ENCODE assay signal across 12 cellular contexts in genomic region chr22:38732251-38732815, GRCh38. TPM values are rescaled to one million over a fixed set of nuclear protein-coding genes. Genes with fewer than 3 reads are reported as not detected.
DNase-seq lines count a peak whose midpoint lies in the region; ATAC-seq, FAIRE-seq and TF ChIP-seq lines count a peak whose summit lies in the region.
"Had no signal": no experiment of that assay in that cellular context is flagged by ENCODE, and none has a peak within 500 bp of the region (broad histone marks: within the 10 kb centered on the region; RNA-seq: fewer than 3 reads in every experiment).

No MANE protein-coding gene starts in this region.

- peaks cover 32% of the 10 kb centered on the region for H3K4me1 ChIP-seq in HepG2 (ENCODE audit: insufficient read depth, low read length)
- peaks cover 44% of the 10 kb centered on the region for H3K4me1 ChIP-seq in stomach smooth muscle (ENCODE audit: control insufficient read depth, insufficient read depth, low read length)

- H3K27ac ChIP-seq in WERI-Rb-1 (peak overlapping the region; percentile 29; the same call in 1 of the 2 replicates), HepG2 (ENCODE audit: extremely low read length, insufficient read depth, low read length) (no peak overlapping the region), stomach smooth muscle (ENCODE audit: low read length) (peak overlapping the region; percentile 87)

- no peaks in the 10 kb centered on the region for H3K9me3 ChIP-seq in WERI-Rb-1 (ENCODE audit: severe bottlenecking)
- no peaks in the 10 kb centered on the region for H3K9me3 ChIP-seq in HepG2 (ENCODE audit: low read length)
- no peaks in the 10 kb centered on the region for H3K9me3 ChIP-seq in stomach smooth muscle (ENCODE audit: control insufficient read depth in 2 of 2, low read length in 2 of 2)
- H3K9me3 ChIP-seq: adrenal gland, MG63 had no signal

- peak in 1 of 2 experiments; percentile 27; a peak in 1 of 4 replicates for TF ChIP-seq POLR2A in HepG2 (IDR thresholded peaks at IDR 0.05; ENCODE audit: insufficient read depth in 1 of 2, low read depth in 2 of 2, low read length in 2 of 2)

- no peak for DNase-seq in activated CD4-positive, alpha-beta T cell treated with anti-CD3 and anti-CD28 coated beads, Interleukin-2, amount 10 ng/mL, durations not matched to agents 24 days and 14 days
- no peak for DNase-seq in activated CD4-positive, alpha-beta T cell treated with anti-CD3 and anti-CD28 coated beads for 1 hour
- DNase-seq in WERI-Rb-1 (no peak), HepG2 (ENCODE audit: low spot score) (no peak), ureter (ENCODE audit: low spot score) (no peak), DMS114 treated with DMSO at 0.1 percent for 48 hours (lab: John Stamatoyannopoulos, UW; ENCODE audit: unreplicated experiment) (no peak)
- DNase-seq in stimulated activated CD4-positive, alpha-beta T cell treated with anti-CD3 and anti-CD28 coated beads, Interleukin-15, amount 100 ng/mL, for 24 hours, result no peak
- DNase-seq: MG63 had no signal

- H3K4me2 ChIP-seq in HepG2 (ENCODE audit: low read depth, low read length), result no peak overlapping the region
- H3K4me2 ChIP-seq: smooth muscle cell had no signal

- no peak for TF ChIP-seq RAD21 in HepG2 (CRISPR knock-in tag; IDR thresholded peaks at IDR 0.05)

- no peak for FAIRE-seq in HepG2 (lab: Jason Lieb, UNC)

- POLR2A ChIA-PET in HepG2 (lab: Yijun Ruan, JAX), result interaction anchor here (0.8 to 3.4 kb wide), 5 partner anchors 14 to 34 kb away, joined by 3 to 22 read pairs (median 4); partner anchors contain the start of gene GTPBP1

- peaks cover 26% of the 10 kb centered on the region for H3K4me1 Mint-ChIP-seq in activated CD4-positive, alpha-beta T cell treated with anti-CD3 and anti-CD28 coated beads, Interleukin-2, amount 10 ng/mL, durations not matched to agents 24 days and 14 days

- peaks cover 98% of the 10 kb centered on the region for H3K36me3 ChIP-seq in WERI-Rb-1
- H3K36me3 ChIP-seq in HepG2 (replicated peaks in 1 of 2; ENCODE audit: control insufficient read depth in 1 of 2, insufficient read depth in 2 of 2, low read length in 2 of 2), result peaks cover 26 to 52% of the 10 kb centered on the region in 2 experiments
- H3K36me3 ChIP-seq in stomach smooth muscle (ENCODE audit: control insufficient read depth in 2 of 2, insufficient read depth in 2 of 2, low read length in 2 of 2), result peaks cover 57 to 64% of the 10 kb centered on the region in 2 donors

- intact Hi-C loops in activated CD4-positive, alpha-beta T cell treated with anti-CD3 and anti-CD28 coated beads, Interleukin-2, amount 10 ng/mL, durations not matched to agents 24 days and 14 days (cut with micrococcal nuclease), result no loop called here
- intact Hi-C loops in HepG2 (cut with micrococcal nuclease; ENCODE audit: unreplicated experiment), result no loop called here

- H3K4me3 ChIP-seq in WERI-Rb-1 (ENCODE audit: low read depth, low read length) (no peak overlapping the region), HepG2 (replicated peaks in 1 of 3; ENCODE audit: insufficient read depth in 1 of 3, low read depth in 2 of 3, low read length in 3 of 3) (no peak overlapping the region), stomach smooth muscle (ENCODE audit: low read length in 2 of 2) (no peak overlapping the region)
- H3K4me3 ChIP-seq: adrenal gland, lung, MG63, smooth muscle cell had no signal

- no peak overlapping the region for H2AFZ ChIP-seq in HepG2 (ENCODE audit: low read length)

- WGBS in HepG2 (ENCODE audit: low lambda C conversion rate), result 92% methylated on average over 10 of the region's 13 CpGs

- no peak overlapping the region for H3K4me3 Mint-ChIP-seq in activated CD4-positive, alpha-beta T cell treated with anti-CD3 and anti-CD28 coated beads, Interleukin-2, amount 10 ng/mL, durations not matched to agents 24 days and 14 days

- ATAC-seq in HepG2, result no peak

- peaks cover 65% of the 10 kb centered on the region for H3K36me3 Mint-ChIP-seq in activated CD4-positive, alpha-beta T cell treated with anti-CD3 and anti-CD28 coated beads, Interleukin-2, amount 10 ng/mL, durations not matched to agents 24 days and 14 days (ENCODE audit: low read depth)

- H3K27ac Mint-ChIP-seq in activated CD4-positive, alpha-beta T cell treated with anti-CD3 and anti-CD28 coated beads, Interleukin-2, amount 10 ng/mL, durations not matched to agents 24 days and 14 days, result peak overlapping the region; percentile 48

- CTCF ChIA-PET in HepG2 (lab: Yijun Ruan, JAX; ENCODE audit: low intra/inter-chr PET ratio, low total read pairs), result interaction anchor here (1.2 kb wide), 1 partner anchor 136 kb away, joined by 3 read pairs; no protein-coding TSS in a partner anchor

- TF ChIP-seq EP300 in HepG2 (IDR thresholded peaks at IDR 0.05; ENCODE audit: low read depth in 2 of 2, low read length in 2 of 2) (no peak), HepG2 (CRISPR knock-in tag; IDR thresholded peaks at IDR 0.05; ENCODE audit: borderline replicate concordance) (no peak)

- no peaks in the 10 kb centered on the region for H3K9me3 Mint-ChIP-seq in activated CD4-positive, alpha-beta T cell treated with anti-CD3 and anti-CD28 coated beads, Interleukin-2, amount 10 ng/mL, durations not matched to agents 24 days and 14 days

- peaks cover 11% of the 10 kb centered on the region; the same call in 1 of the 2 replicates for H4K20me1 ChIP-seq in HepG2 (ENCODE audit: insufficient read depth, low read length)

- H3K9ac ChIP-seq in HepG2 (ENCODE audit: insufficient read depth, low read depth, low read length), result no peak overlapping the region
- no peak overlapping the region for H3K9ac ChIP-seq in stomach smooth muscle (ENCODE audit: low read length in 2 of 2)

- TF ChIP-seq CTCF in WERI-Rb-1 (IDR thresholded peaks at IDR 0.05; ENCODE audit: low read depth, low read length) (no peak), HepG2 (CRISPR knock-in tag; IDR thresholded peaks at IDR 0.05) (no peak)

- no peaks in the 10 kb centered on the region for H3K27me3 Mint-ChIP-seq in activated CD4-positive, alpha-beta T cell treated with anti-CD3 and anti-CD28 coated beads, Interleukin-2, amount 10 ng/mL, durations not matched to agents 24 days and 14 days

- in situ Hi-C loops in HepG2 (cut with HindIII; ENCODE audit: extremely low pct_ligation_motif_present, low pct_unique_long_range_greater_than_20kb), result no loop called here

- no peaks in the 10 kb centered on the region for H3K79me2 ChIP-seq in HepG2 (ENCODE audit: insufficient read depth, low read length)

- BruUV-seq in HepG2 (replicated peaks; lab: Mats Ljungman, UMichigan), result no TSS peak

- H3K27me3 ChIP-seq in WERI-Rb-1 (ENCODE audit: insufficient read depth, low read depth, severe bottlenecking) (no peaks in the 10 kb centered on the region), HepG2 (ENCODE audit: control insufficient read depth in 1 of 2, insufficient read depth in 2 of 2, low read length in 2 of 2) (no peaks in the 10 kb centered on the region; a peak in 1 of 5 replicates), stomach smooth muscle (ENCODE audit: control insufficient read depth in 1 of 2, insufficient read depth in 2 of 2, low read length in 2 of 2) (no peaks in the 10 kb centered on the region)
- H3K27me3 ChIP-seq: adrenal gland, MG63 had no signal

RNA-seq across cellular contexts. Expression of gene SUN2, which starts 23.5 kb away (rescaled TPM):
- 124 and 128 TPM in 2 replicates for total RNA-seq in activated CD4-positive, alpha-beta T cell treated with anti-CD3 and anti-CD28 coated beads, Interleukin-2, amount 10 ng/mL, durations not matched to agents 24 days and 14 days
- total RNA-seq in HepG2 (2016; rRNA removed; fragmentation: Illumina TruSeq; extraction: Trizol) (18.2 and 45.6 TPM in 2 replicates), ureter (186 TPM)
- 7.7 and 8.7 TPM in 2 replicates for total RNA-seq in HepG2 (2016; cell fraction: cytosol; rRNA removed; fragmentation: Illumina TruSeq; extraction: Trizol; ENCODE audit: low read depth)
- total RNA-seq in HepG2 (2016; cell fraction: insoluble cytoplasmic fraction; rRNA removed; fragmentation: Illumina TruSeq; extraction: Trizol), result 15.8 and 46.5 TPM in 2 replicates
- 8.0 and 10.1 TPM in 2 replicates for total RNA-seq in HepG2 (2016; cell fraction: membrane; rRNA removed; fragmentation: Illumina TruSeq; extraction: Trizol)
- 45.0 and 55.0 TPM in 2 replicates for total RNA-seq in HepG2 (2016; cell fraction: nucleus; rRNA removed; fragmentation: Illumina TruSeq; extraction: Trizol)
- polyA plus RNA-seq in HepG2 (2011; rRNA removed), result 56.6 and 94.4 TPM in 2 replicates
- polyA plus RNA-seq in HepG2 (2011; cell fraction: cytosol; rRNA removed), result 56.4 and 70.2 TPM in 2 replicates
- 131 and 136 TPM in 2 replicates for polyA plus RNA-seq in HepG2 (2011; cell fraction: nucleus; rRNA removed)
- 54.3 and 62.5 TPM in 2 replicates for polyA plus RNA-seq in HepG2 (2012)
- polyA plus RNA-seq in HepG2 (2016; cell fraction: cytosol; fragmentation: Illumina TruSeq; extraction: Trizol; ENCODE audit: low read depth), result 1.7 and 2.0 TPM in 2 replicates
- polyA plus RNA-seq in HepG2 (2016; cell fraction: insoluble cytoplasmic fraction; fragmentation: Illumina TruSeq; extraction: Trizol; ENCODE audit: low read depth), result 13.1 and 15.6 TPM in 2 replicates
- 2.6 and 3.3 TPM in 2 replicates for polyA plus RNA-seq in HepG2 (2016; cell fraction: membrane; fragmentation: Illumina TruSeq; extraction: Trizol; ENCODE audit: low read depth)
- 64.6 and 66.8 TPM in 2 replicates for polyA plus RNA-seq in HepG2 (2016; cell fraction: nucleus; fragmentation: Illumina TruSeq; extraction: Trizol; ENCODE audit: insufficient read depth, low read depth)
- polyA minus RNA-seq in HepG2 (2011; rRNA and poly(A)+ RNA removed; ENCODE audit: low replicate concordance), result 70.8 and 210 TPM in 2 replicates
- polyA minus RNA-seq in HepG2 (2011; cell fraction: cytosol; rRNA and poly(A)+ RNA removed), result 64.5 and 71.6 TPM in 2 replicates
- 46.5 and 51.3 TPM in 2 replicates for polyA minus RNA-seq in HepG2 (2011; cell fraction: nucleus; rRNA and poly(A)+ RNA removed)

RNA-seq across cellular contexts. Expression of gene GTPBP1, which starts 26.6 kb away (rescaled TPM):
- 102 and 103 TPM in 2 replicates for total RNA-seq in activated CD4-positive, alpha-beta T cell treated with anti-CD3 and anti-CD28 coated beads, Interleukin-2, amount 10 ng/mL, durations not matched to agents 24 days and 14 days
- total RNA-seq in HepG2 (2016; rRNA removed; fragmentation: Illumina TruSeq; extraction: Trizol) (22.3 and 24.6 TPM in 2 replicates), ureter (72.0 TPM)
- total RNA-seq in HepG2 (2016; cell fraction: cytosol; rRNA removed; fragmentation: Illumina TruSeq; extraction: Trizol; ENCODE audit: low read depth), result 9.4 and 11.9 TPM in 2 replicates
- total RNA-seq in HepG2 (2016; cell fraction: insoluble cytoplasmic fraction; rRNA removed; fragmentation: Illumina TruSeq; extraction: Trizol), result 22.2 and 23.5 TPM in 2 replicates
- 10.5 and 13.9 TPM in 2 replicates for total RNA-seq in HepG2 (2016; cell fraction: membrane; rRNA removed; fragmentation: Illumina TruSeq; extraction: Trizol)
- 28.5 and 30.6 TPM in 2 replicates for total RNA-seq in HepG2 (2016; cell fraction: nucleus; rRNA removed; fragmentation: Illumina TruSeq; extraction: Trizol)
- 27.0 and 34.6 TPM in 2 replicates for polyA plus RNA-seq in HepG2 (2011; rRNA removed)
- 12.2 TPM in 2 replicates for polyA plus RNA-seq in HepG2 (2011; cell fraction: cytosol; rRNA removed)
- 95.6 and 97.7 TPM in 2 replicates for polyA plus RNA-seq in HepG2 (2011; cell fraction: nucleus; rRNA removed)
- 27.1 and 32.6 TPM in 2 replicates for polyA plus RNA-seq in HepG2 (2012)
- polyA plus RNA-seq in HepG2 (2016; cell fraction: cytosol; fragmentation: Illumina TruSeq; extraction: Trizol; ENCODE audit: low read depth), result 1.9 and 2.1 TPM in 2 replicates
- polyA plus RNA-seq in HepG2 (2016; cell fraction: insoluble cytoplasmic fraction; fragmentation: Illumina TruSeq; extraction: Trizol; ENCODE audit: low read depth), result 11.2 and 13.8 TPM in 2 replicates
- 4.8 and 5.6 TPM in 2 replicates for polyA plus RNA-seq in HepG2 (2016; cell fraction: membrane; fragmentation: Illumina TruSeq; extraction: Trizol; ENCODE audit: low read depth)
- 23.2 and 23.4 TPM in 2 replicates for polyA plus RNA-seq in HepG2 (2016; cell fraction: nucleus; fragmentation: Illumina TruSeq; extraction: Trizol; ENCODE audit: insufficient read depth, low read depth)
- polyA minus RNA-seq in HepG2 (2011; rRNA and poly(A)+ RNA removed; ENCODE audit: low replicate concordance), result 58.7 and 59.1 TPM in 2 replicates
- polyA minus RNA-seq in HepG2 (2011; cell fraction: cytosol; rRNA and poly(A)+ RNA removed), result 15.1 and 17.8 TPM in 2 replicates
- 81.0 and 88.9 TPM in 2 replicates for polyA minus RNA-seq in HepG2 (2011; cell fraction: nucleus; rRNA and poly(A)+ RNA removed)

RNA-seq across cellular contexts. Expression of gene JOSD1, which starts 31.6 kb away (rescaled TPM):
- 90.4 and 93.8 TPM in 2 replicates for total RNA-seq in activated CD4-positive, alpha-beta T cell treated with anti-CD3 and anti-CD28 coated beads, Interleukin-2, amount 10 ng/mL, durations not matched to agents 24 days and 14 days
- total RNA-seq in HepG2 (2016; rRNA removed; fragmentation: Illumina TruSeq; extraction: Trizol) (30.6 and 31.7 TPM in 2 replicates), ureter (39.7 TPM)
- 8.1 and 9.2 TPM in 2 replicates for total RNA-seq in HepG2 (2016; cell fraction: cytosol; rRNA removed; fragmentation: Illumina TruSeq; extraction: Trizol; ENCODE audit: low read depth)
- 26.6 and 29.1 TPM in 2 replicates for total RNA-seq in HepG2 (2016; cell fraction: insoluble cytoplasmic fraction; rRNA removed; fragmentation: Illumina TruSeq; extraction: Trizol)
- 33.4 and 36.1 TPM in 2 replicates for total RNA-seq in HepG2 (2016; cell fraction: membrane; rRNA removed; fragmentation: Illumina TruSeq; extraction: Trizol)
- 17.6 and 22.7 TPM in 2 replicates for total RNA-seq in HepG2 (2016; cell fraction: nucleus; rRNA removed; fragmentation: Illumina TruSeq; extraction: Trizol)
- 38.4 and 44.5 TPM in 2 replicates for polyA plus RNA-seq in HepG2 (2011; rRNA removed)
- polyA plus RNA-seq in HepG2 (2011; cell fraction: cytosol; rRNA removed), result 39.7 and 45.2 TPM in 2 replicates
- polyA plus RNA-seq in HepG2 (2011; cell fraction: nucleus; rRNA removed), result 36.9 and 44.6 TPM in 2 replicates
- 28.7 and 33.3 TPM in 2 replicates for polyA plus RNA-seq in HepG2 (2012)
- polyA plus RNA-seq in HepG2 (2016; cell fraction: cytosol; fragmentation: Illumina TruSeq; extraction: Trizol; ENCODE audit: low read depth), result 7.4 and 8.3 TPM in 2 replicates
- polyA plus RNA-seq in HepG2 (2016; cell fraction: insoluble cytoplasmic fraction; fragmentation: Illumina TruSeq; extraction: Trizol; ENCODE audit: low read depth), result 28.7 and 31.1 TPM in 2 replicates
- polyA plus RNA-seq in HepG2 (2016; cell fraction: membrane; fragmentation: Illumina TruSeq; extraction: Trizol; ENCODE audit: low read depth), result 21.8 and 25.8 TPM in 2 replicates
- 40.7 and 49.6 TPM in 2 replicates for polyA plus RNA-seq in HepG2 (2016; cell fraction: nucleus; fragmentation: Illumina TruSeq; extraction: Trizol; ENCODE audit: insufficient read depth, low read depth)
- polyA minus RNA-seq in HepG2 (2011; rRNA and poly(A)+ RNA removed; ENCODE audit: low replicate concordance), result 51.9 and 81.6 TPM in 2 replicates
- polyA minus RNA-seq in HepG2 (2011; cell fraction: cytosol; rRNA and poly(A)+ RNA removed), result 20.5 and 24.2 TPM in 2 replicates
- 25.5 and 25.6 TPM in 2 replicates for polyA minus RNA-seq in HepG2 (2011; cell fraction: nucleus; rRNA and poly(A)+ RNA removed)

RNA-seq across cellular contexts. Expression of gene TOMM22, which starts 50.6 kb away (rescaled TPM):
- 169 and 172 TPM in 2 replicates for total RNA-seq in activated CD4-positive, alpha-beta T cell treated with anti-CD3 and anti-CD28 coated beads, Interleukin-2, amount 10 ng/mL, durations not matched to agents 24 days and 14 days
- total RNA-seq in HepG2 (2016; rRNA removed; fragmentation: Illumina TruSeq; extraction: Trizol), result 118 and 143 TPM in 2 replicates
- total RNA-seq in HepG2 (2016; cell fraction: cytosol; rRNA removed; fragmentation: Illumina TruSeq; extraction: Trizol; ENCODE audit: low read depth), result 46.5 and 54.3 TPM in 2 replicates
- total RNA-seq in HepG2 (2016; cell fraction: insoluble cytoplasmic fraction; rRNA removed; fragmentation: Illumina TruSeq; extraction: Trizol), result 112 and 138 TPM in 2 replicates
- total RNA-seq in HepG2 (2016; cell fraction: membrane; rRNA removed; fragmentation: Illumina TruSeq; extraction: Trizol), result 120 and 127 TPM in 2 replicates
- total RNA-seq in HepG2 (2016; cell fraction: nucleus; rRNA removed; fragmentation: Illumina TruSeq; extraction: Trizol), result 42.3 and 47.4 TPM in 2 replicates
- 37.3 and 46.9 TPM in 2 replicates for polyA plus RNA-seq in HepG2 (2011; rRNA removed)
- polyA plus RNA-seq in HepG2 (2011; cell fraction: cytosol; rRNA removed), result 27.5 and 46.2 TPM in 2 replicates
- 8.9 and 10.9 TPM in 2 replicates for polyA plus RNA-seq in HepG2 (2011; cell fraction: nucleus; rRNA removed)
- polyA plus RNA-seq in HepG2 (2012), result 46.1 and 62.9 TPM in 2 replicates
- polyA plus RNA-seq in HepG2 (2016; cell fraction: cytosol; fragmentation: Illumina TruSeq; extraction: Trizol; ENCODE audit: low read depth), result 63.6 and 70.9 TPM in 2 replicates
- 161 and 162 TPM in 2 replicates for polyA plus RNA-seq in HepG2 (2016; cell fraction: insoluble cytoplasmic fraction; fragmentation: Illumina TruSeq; extraction: Trizol; ENCODE audit: low read depth)
- 126 and 148 TPM in 2 replicates for polyA plus RNA-seq in HepG2 (2016; cell fraction: membrane; fragmentation: Illumina TruSeq; extraction: Trizol; ENCODE audit: low read depth)
- polyA plus RNA-seq in HepG2 (2016; cell fraction: nucleus; fragmentation: Illumina TruSeq; extraction: Trizol; ENCODE audit: insufficient read depth, low read depth), result 85.7 and 87.7 TPM in 2 replicates
- polyA minus RNA-seq in HepG2 (2011; rRNA and poly(A)+ RNA removed; ENCODE audit: low replicate concordance), result 34.4 and 37.5 TPM in 2 replicates
- 28.1 and 28.5 TPM in 2 replicates for polyA minus RNA-seq in HepG2 (2011; cell fraction: cytosol; rRNA and poly(A)+ RNA removed)
- polyA minus RNA-seq in HepG2 (2011; cell fraction: nucleus; rRNA and poly(A)+ RNA removed), result 11.8 and 15.4 TPM in 2 replicates
- 76.8 TPM for total RNA-seq in ureter
